18 cellular contexts compared by ENCODE assay signal in genomic region chr1:1197551-1198422, GRCh38. TPM values are rescaled to one million over a fixed set of nuclear protein-coding genes. Genes with fewer than 3 reads are reported as not detected.
DNase-seq lines count a peak whose midpoint lies in the region; ATAC-seq, FAIRE-seq and TF ChIP-seq lines count a peak whose summit lies in the region.
"Had no signal": no experiment of that assay in that cellular context is flagged by ENCODE, and none has a peak within 500 bp of the region (broad histone marks: within the 10 kb centered on the region; RNA-seq: fewer than 3 reads in every experiment).

No MANE protein-coding gene starts in this region.

- no CpG with 5 or more reads among the region's 48 CpGs for WGBS in right lobe of liver (ENCODE audit: insufficient coverage, low coverage, low lambda C conversion rate, missing lambda C conversion rate)
- 76% methylated on average over 10 of the region's 48 CpGs for WGBS in HepG2 (ENCODE audit: low lambda C conversion rate)
- 84% methylated on average over 38 of the region's 48 CpGs; no CpG with 5 or more reads in 1 of the 2 donors for WGBS in transverse colon (ENCODE audit: low coverage in 1 of 2), 2 donors

- DNase-seq in right lobe of liver (peak in 2 of 3 donors; percentile 16 to 51), HepG2 (ENCODE audit: low spot score) (no peak), epidermal melanocyte (ENCODE audit: insufficient read length, low spot score) (peak; percentile 2), transverse colon (peak; percentile 7), iPS-NIHi7 (ENCODE audit: extremely low spot score) (no peak), ureter (ENCODE audit: low spot score) (no peak)
- DNase-seq: DMS 273 treated with DMSO at 0.1 percent for 48 hours, erythroblast, HFFc6, midbrain, NCI-H1092, NCI-H2171, small intestine had no signal

- BruUV-seq in HepG2 (replicated peaks; lab: Mats Ljungman, UMichigan): no TSS peak

- TF ChIP-seq RAD21 in HepG2 (CRISPR knock-in tag; IDR thresholded peaks at IDR 0.05): no peak

- H3K4me3 ChIP-seq in right lobe of liver (no peak overlapping the region), HepG2 (replicated peaks in 1 of 3; ENCODE audit: insufficient read depth in 1 of 3, low read depth in 2 of 3, low read length in 3 of 3) (no peak overlapping the region), transverse colon (no peak overlapping the region)
- H3K4me3 ChIP-seq: coronary artery, ovary had no signal

- in situ Hi-C loops in HepG2 (cut with HindIII; ENCODE audit: extremely low pct_ligation_motif_present, low pct_unique_long_range_greater_than_20kb): no loop called here
- in situ Hi-C loops in transverse colon (cut with MboI; ENCODE audit: low pct_ligation_motif_present in 1 of 4, low pct_unique_long_range_greater_than_20kb in 1 of 4, low sequenced_read_pairs in 3 of 4): no loop called here

- TF ChIP-seq POLR2A in right lobe of liver (IDR thresholded peaks at IDR 0.05): no peak
- TF ChIP-seq POLR2A in HepG2 (IDR thresholded peaks at IDR 0.05; ENCODE audit: insufficient read depth in 1 of 2, low read depth in 2 of 2, low read length in 2 of 2): no peak
- no peak for TF ChIP-seq POLR2A in transverse colon (IDR thresholded peaks at IDR 0.05)

- FAIRE-seq in HepG2 (lab: Jason Lieb, UNC): no peak
- FAIRE-seq: astrocyte, RCC 7860, small intestine had no signal

- H3K36me3 ChIP-seq in right lobe of liver: no peaks in the 10 kb centered on the region
- H3K36me3 ChIP-seq in HepG2 (replicated peaks in 1 of 2; ENCODE audit: control insufficient read depth in 1 of 2, insufficient read depth in 2 of 2, low read length in 2 of 2): no peaks in the 10 kb centered on the region
- H3K36me3 ChIP-seq in transverse colon: no peaks in the 10 kb centered on the region
- H3K36me3 ChIP-seq: ovary had no signal

- H3K27me3 ChIP-seq in right lobe of liver (no peaks in the 10 kb centered on the region), HepG2 (ENCODE audit: control insufficient read depth in 1 of 2, insufficient read depth in 2 of 2, low read length in 2 of 2) (peaks cover 16 to 34% of the 10 kb centered on the region in 2 experiments; a peak in 4 of 5 replicates), transverse colon (peaks cover 34% of the 10 kb centered on the region)
- H3K27me3 ChIP-seq: ovary had no signal

- H3K4me2 ChIP-seq in HepG2 (ENCODE audit: low read depth, low read length): no peak overlapping the region

- no peaks in the 10 kb centered on the region for H4K20me1 ChIP-seq in HepG2 (ENCODE audit: insufficient read depth, low read length)

- CTCF ChIA-PET in HepG2 (lab: Yijun Ruan, JAX; ENCODE audit: low intra/inter-chr PET ratio, low total read pairs): no interaction called here

- H3K4me1 ChIP-seq in right lobe of liver (peaks cover 0 to 3% (median 0%) of the 10 kb centered on the region in 4 donors), HepG2 (ENCODE audit: insufficient read depth, low read length) (peaks cover 22% of the 10 kb centered on the region), transverse colon (peaks cover 2 to 10% (median 9%) of the 10 kb centered on the region in 4 donors)

- no peak overlapping the region for H2AFZ ChIP-seq in HepG2 (ENCODE audit: low read length)

- intact Hi-C loops in right lobe of liver (cut with DNase I): no loop called here
- intact Hi-C loops in HepG2 (cut with micrococcal nuclease; ENCODE audit: unreplicated experiment): no loop called here
- intact Hi-C loops in transverse colon (cut with DNase I; ENCODE audit: low total_unique reads): no loop called here

- POLR2A ChIA-PET in HepG2 (lab: Yijun Ruan, JAX): no interaction called here

- TF ChIP-seq CTCF in right lobe of liver (IDR thresholded peaks at IDR 0.05): no peak
- TF ChIP-seq CTCF in HepG2 (CRISPR knock-in tag; IDR thresholded peaks at IDR 0.05): no peak
- no peak for TF ChIP-seq CTCF in transverse colon (IDR thresholded peaks at IDR 0.05)

- TF ChIP-seq EP300 in HepG2 (IDR thresholded peaks at IDR 0.05; ENCODE audit: low read depth in 2 of 2, low read length in 2 of 2): no peak
- TF ChIP-seq EP300 in HepG2 (CRISPR knock-in tag; IDR thresholded peaks at IDR 0.05; ENCODE audit: borderline replicate concordance): no peak
- TF ChIP-seq EP300 in transverse colon (IDR thresholded peaks at IDR 0.05; ENCODE audit: low read depth): no peak

- H3K9me3 ChIP-seq in right lobe of liver (no peaks in the 10 kb centered on the region), HepG2 (ENCODE audit: low read length) (peaks cover 11% of the 10 kb centered on the region), transverse colon (no peaks in the 10 kb centered on the region)

- no peak overlapping the region for H3K27ac ChIP-seq in right lobe of liver
- H3K27ac ChIP-seq in HepG2 (ENCODE audit: extremely low read length, insufficient read depth, low read length): no peak overlapping the region
- no peak overlapping the region for H3K27ac ChIP-seq in transverse colon
- H3K27ac ChIP-seq: coronary artery, ovary had no signal

- H3K79me2 ChIP-seq in HepG2 (ENCODE audit: insufficient read depth, low read length): no peaks in the 10 kb centered on the region

- no peak overlapping the region for H3K9ac ChIP-seq in HepG2 (ENCODE audit: insufficient read depth, low read depth, low read length)

- ATAC-seq in right lobe of liver: peak in 1 of 4 donors; percentile 4
- no peak for ATAC-seq in HepG2

RNA-seq across cellular contexts. Expression of gene TNFRSF18, which starts 8.6 kb away (rescaled TPM):
- total RNA-seq in right lobe of liver (under 1 TPM in 2 of 6 experiments, not detected in 4; 0.24 to 0.27 TPM), HepG2 (2016; rRNA removed; fragmentation: Illumina TruSeq; extraction: Trizol) (not detected in 2 replicates), transverse colon (1 to 10 TPM in 2 of 4 donors, not detected in 2; 3.3 to 7.9 TPM), ureter (3.3 TPM)
- total RNA-seq in HepG2 (2016; cell fraction: cytosol; rRNA removed; fragmentation: Illumina TruSeq; extraction: Trizol; ENCODE audit: low read depth): not detected in 2 replicates
- not detected in 2 replicates for total RNA-seq in HepG2 (2016; cell fraction: insoluble cytoplasmic fraction; rRNA removed; fragmentation: Illumina TruSeq; extraction: Trizol)
- not detected in 2 replicates for total RNA-seq in HepG2 (2016; cell fraction: membrane; rRNA removed; fragmentation: Illumina TruSeq; extraction: Trizol)
- total RNA-seq in HepG2 (2016; cell fraction: nucleus; rRNA removed; fragmentation: Illumina TruSeq; extraction: Trizol): not detected in 2 replicates
- polyA plus RNA-seq in HepG2 (2011; rRNA removed): not detected in 2 replicates
- polyA plus RNA-seq in HepG2 (2011; cell fraction: cytosol; rRNA removed): not detected in 2 replicates
- 0.19 TPM in 1 of 2 replicates, not detected in the other for polyA plus RNA-seq in HepG2 (2011; cell fraction: nucleus; rRNA removed)
- not detected in 2 replicates for polyA plus RNA-seq in HepG2 (2012)
- not detected in 2 replicates for polyA plus RNA-seq in HepG2 (2016; cell fraction: cytosol; fragmentation: Illumina TruSeq; extraction: Trizol; ENCODE audit: low read depth)
- not detected in 2 replicates for polyA plus RNA-seq in HepG2 (2016; cell fraction: insoluble cytoplasmic fraction; fragmentation: Illumina TruSeq; extraction: Trizol; ENCODE audit: low read depth)
- polyA plus RNA-seq in HepG2 (2016; cell fraction: membrane; fragmentation: Illumina TruSeq; extraction: Trizol; ENCODE audit: low read depth): not detected in 2 replicates
- polyA plus RNA-seq in HepG2 (2016; cell fraction: nucleus; fragmentation: Illumina TruSeq; extraction: Trizol; ENCODE audit: insufficient read depth, low read depth): not detected in 2 replicates
- not detected in 2 replicates for polyA minus RNA-seq in HepG2 (2011; rRNA and poly(A)+ RNA removed; ENCODE audit: low replicate concordance)
- polyA minus RNA-seq in HepG2 (2011; cell fraction: cytosol; rRNA and poly(A)+ RNA removed): not detected in 2 replicates
- not detected in 2 replicates for polyA minus RNA-seq in HepG2 (2011; cell fraction: nucleus; rRNA and poly(A)+ RNA removed)
- total RNA-seq: HFFc6 had no signal

RNA-seq across cellular contexts. Expression of gene TNFRSF4, which starts 16.2 kb away (rescaled TPM):
- under 1 TPM in 4 of 6 experiments, not detected in 2; 0.20 to 0.99 (median 0.28) TPM for total RNA-seq in right lobe of liver
- total RNA-seq in HepG2 (2016; rRNA removed; fragmentation: Illumina TruSeq; extraction: Trizol): not detected in 2 replicates
- not detected in 2 replicates for total RNA-seq in HepG2 (2016; cell fraction: cytosol; rRNA removed; fragmentation: Illumina TruSeq; extraction: Trizol; ENCODE audit: low read depth)
- not detected in 2 replicates for total RNA-seq in HepG2 (2016; cell fraction: insoluble cytoplasmic fraction; rRNA removed; fragmentation: Illumina TruSeq; extraction: Trizol)
- total RNA-seq in HepG2 (2016; cell fraction: membrane; rRNA removed; fragmentation: Illumina TruSeq; extraction: Trizol): not detected in 2 replicates
- not detected in 2 replicates for total RNA-seq in HepG2 (2016; cell fraction: nucleus; rRNA removed; fragmentation: Illumina TruSeq; extraction: Trizol)
- polyA plus RNA-seq in HepG2 (2011; rRNA removed): 0.21 TPM in 1 of 2 replicates, not detected in the other
- polyA plus RNA-seq in HepG2 (2011; cell fraction: cytosol; rRNA removed): 0.03 TPM in 1 of 2 replicates, not detected in the other
- polyA plus RNA-seq in HepG2 (2011; cell fraction: nucleus; rRNA removed): 0.18 and 0.28 TPM in 2 replicates
- polyA plus RNA-seq in HepG2 (2012): not detected in 2 replicates
- polyA plus RNA-seq in HepG2 (2016; cell fraction: cytosol; fragmentation: Illumina TruSeq; extraction: Trizol; ENCODE audit: low read depth): not detected in 2 replicates
- polyA plus RNA-seq in HepG2 (2016; cell fraction: insoluble cytoplasmic fraction; fragmentation: Illumina TruSeq; extraction: Trizol; ENCODE audit: low read depth): not detected in 2 replicates
- not detected in 2 replicates for polyA plus RNA-seq in HepG2 (2016; cell fraction: membrane; fragmentation: Illumina TruSeq; extraction: Trizol; ENCODE audit: low read depth)
- not detected in 2 replicates for polyA plus RNA-seq in HepG2 (2016; cell fraction: nucleus; fragmentation: Illumina TruSeq; extraction: Trizol; ENCODE audit: insufficient read depth, low read depth)
- polyA minus RNA-seq in HepG2 (2011; rRNA and poly(A)+ RNA removed; ENCODE audit: low replicate concordance): not detected in 2 replicates
- polyA minus RNA-seq in HepG2 (2011; cell fraction: cytosol; rRNA and poly(A)+ RNA removed): not detected in 2 replicates
- polyA minus RNA-seq in HepG2 (2011; cell fraction: nucleus; rRNA and poly(A)+ RNA removed): not detected in 2 replicates
- 1 to 10 TPM in 1 of 4 donors, under 1 TPM in 1, not detected in 2; 0.55 to 4.8 TPM for total RNA-seq in transverse colon
- 2.0 TPM for total RNA-seq in ureter

RNA-seq across cellular contexts. Expression of gene TTLL10, which starts 24.1 kb away (rescaled TPM):
- total RNA-seq in right lobe of liver (not detected), HepG2 (2016; rRNA removed; fragmentation: Illumina TruSeq; extraction: Trizol) (not detected in 2 replicates), transverse colon (under 1 TPM in 2 of 4 donors, not detected in 2; 0.40 to 0.48 TPM), ureter (2.3 TPM)
- total RNA-seq in HepG2 (2016; cell fraction: cytosol; rRNA removed; fragmentation: Illumina TruSeq; extraction: Trizol; ENCODE audit: low read depth): not detected in 2 replicates
- not detected in 2 replicates for total RNA-seq in HepG2 (2016; cell fraction: insoluble cytoplasmic fraction; rRNA removed; fragmentation: Illumina TruSeq; extraction: Trizol)
- total RNA-seq in HepG2 (2016; cell fraction: membrane; rRNA removed; fragmentation: Illumina TruSeq; extraction: Trizol): not detected in 2 replicates
- not detected in 2 replicates for total RNA-seq in HepG2 (2016; cell fraction: nucleus; rRNA removed; fragmentation: Illumina TruSeq; extraction: Trizol)
- polyA plus RNA-seq in HepG2 (2011; rRNA removed): not detected in 2 replicates
- polyA plus RNA-seq in HepG2 (2011; cell fraction: cytosol; rRNA removed): 0.06 and 0.08 TPM in 2 replicates
- 0.24 and 0.48 TPM in 2 replicates for polyA plus RNA-seq in HepG2 (2011; cell fraction: nucleus; rRNA removed)
- polyA plus RNA-seq in HepG2 (2012): 0.07 TPM in 1 of 2 replicates, not detected in the other
- not detected in 2 replicates for polyA plus RNA-seq in HepG2 (2016; cell fraction: cytosol; fragmentation: Illumina TruSeq; extraction: Trizol; ENCODE audit: low read depth)
- not detected in 2 replicates for polyA plus RNA-seq in HepG2 (2016; cell fraction: insoluble cytoplasmic fraction; fragmentation: Illumina TruSeq; extraction: Trizol; ENCODE audit: low read depth)
- polyA plus RNA-seq in HepG2 (2016; cell fraction: membrane; fragmentation: Illumina TruSeq; extraction: Trizol; ENCODE audit: low read depth): not detected in 2 replicates
- not detected in 2 replicates for polyA plus RNA-seq in HepG2 (2016; cell fraction: nucleus; fragmentation: Illumina TruSeq; extraction: Trizol; ENCODE audit: insufficient read depth, low read depth)
- 0.18 TPM in 1 of 2 replicates, not detected in the other for polyA minus RNA-seq in HepG2 (2011; rRNA and poly(A)+ RNA removed; ENCODE audit: low replicate concordance)
- not detected in 2 replicates for polyA minus RNA-seq in HepG2 (2011; cell fraction: cytosol; rRNA and poly(A)+ RNA removed)
- polyA minus RNA-seq in HepG2 (2011; cell fraction: nucleus; rRNA and poly(A)+ RNA removed): not detected in 2 replicates
- total RNA-seq: astrocyte, glomerular endothelial cell, HFFc6 had no signal
- polyA plus RNA-seq: ovary had no signal

RNA-seq across cellular contexts. Expression of gene SDF4, which starts 34.0 kb away (rescaled TPM):
- total RNA-seq in right lobe of liver: 100 to 1,000 TPM; 112 to 148 (median 142) TPM
- total RNA-seq in HepG2 (2016; rRNA removed; fragmentation: Illumina TruSeq; extraction: Trizol): 45.3 and 107 TPM in 2 replicates
- 39.1 and 57.0 TPM in 2 replicates for total RNA-seq in HepG2 (2016; cell fraction: cytosol; rRNA removed; fragmentation: Illumina TruSeq; extraction: Trizol; ENCODE audit: low read depth)
- total RNA-seq in HepG2 (2016; cell fraction: insoluble cytoplasmic fraction; rRNA removed; fragmentation: Illumina TruSeq; extraction: Trizol): 40.3 and 115 TPM in 2 replicates
- 58.4 and 92.5 TPM in 2 replicates for total RNA-seq in HepG2 (2016; cell fraction: membrane; rRNA removed; fragmentation: Illumina TruSeq; extraction: Trizol)
- total RNA-seq in HepG2 (2016; cell fraction: nucleus; rRNA removed; fragmentation: Illumina TruSeq; extraction: Trizol): 75.1 and 80.9 TPM in 2 replicates
- 80.8 and 99.6 TPM in 2 replicates for polyA plus RNA-seq in HepG2 (2011; rRNA removed)
- 96.4 and 116 TPM in 2 replicates for polyA plus RNA-seq in HepG2 (2011; cell fraction: cytosol; rRNA removed)
- polyA plus RNA-seq in HepG2 (2011; cell fraction: nucleus; rRNA removed): 152 and 158 TPM in 2 replicates
- 87.3 and 109 TPM in 2 replicates for polyA plus RNA-seq in HepG2 (2012)
- 40.0 and 62.7 TPM in 2 replicates for polyA plus RNA-seq in HepG2 (2016; cell fraction: cytosol; fragmentation: Illumina TruSeq; extraction: Trizol; ENCODE audit: low read depth)
- polyA plus RNA-seq in HepG2 (2016; cell fraction: insoluble cytoplasmic fraction; fragmentation: Illumina TruSeq; extraction: Trizol; ENCODE audit: low read depth): 61.8 and 64.5 TPM in 2 replicates
- 59.1 and 86.8 TPM in 2 replicates for polyA plus RNA-seq in HepG2 (2016; cell fraction: membrane; fragmentation: Illumina TruSeq; extraction: Trizol; ENCODE audit: low read depth)
- polyA plus RNA-seq in HepG2 (2016; cell fraction: nucleus; fragmentation: Illumina TruSeq; extraction: Trizol; ENCODE audit: insufficient read depth, low read depth): 181 and 198 TPM in 2 replicates
- 30.8 and 94.7 TPM in 2 replicates for polyA minus RNA-seq in HepG2 (2011; rRNA and poly(A)+ RNA removed; ENCODE audit: low replicate concordance)
- polyA minus RNA-seq in HepG2 (2011; cell fraction: cytosol; rRNA and poly(A)+ RNA removed): 43.9 and 48.3 TPM in 2 replicates
- 48.9 and 53.8 TPM in 2 replicates for polyA minus RNA-seq in HepG2 (2011; cell fraction: nucleus; rRNA and poly(A)+ RNA removed)
- 100 to 1,000 TPM; 153 to 267 (median 226) TPM for total RNA-seq in transverse colon
- 134 TPM for total RNA-seq in ureter

RNA-seq across cellular contexts. Expression of gene B3GALT6, which starts 34.2 kb away (rescaled TPM):
- total RNA-seq in right lobe of liver (10 to 100 TPM in 2 of 6 experiments, 1 to 10 TPM in 4; 6.3 to 14.3 (median 7.8) TPM), HepG2 (2016; rRNA removed; fragmentation: Illumina TruSeq; extraction: Trizol) (9.2 and 14.2 TPM in 2 replicates), transverse colon (10 to 100 TPM in 3 of 4 donors, 1 to 10 TPM in 1; 8.5 to 24.9 (median 12.2) TPM), ureter (14.8 TPM)
- 6.4 and 7.6 TPM in 2 replicates for total RNA-seq in HepG2 (2016; cell fraction: cytosol; rRNA removed; fragmentation: Illumina TruSeq; extraction: Trizol; ENCODE audit: low read depth)
- 8.3 and 13.0 TPM in 2 replicates for total RNA-seq in HepG2 (2016; cell fraction: insoluble cytoplasmic fraction; rRNA removed; fragmentation: Illumina TruSeq; extraction: Trizol)
- 13.3 and 15.5 TPM in 2 replicates for total RNA-seq in HepG2 (2016; cell fraction: membrane; rRNA removed; fragmentation: Illumina TruSeq; extraction: Trizol)
- 9.0 and 10.2 TPM in 2 replicates for total RNA-seq in HepG2 (2016; cell fraction: nucleus; rRNA removed; fragmentation: Illumina TruSeq; extraction: Trizol)
- polyA plus RNA-seq in HepG2 (2011; rRNA removed): 3.9 and 5.8 TPM in 2 replicates
- 6.9 and 8.0 TPM in 2 replicates for polyA plus RNA-seq in HepG2 (2011; cell fraction: cytosol; rRNA removed)
- polyA plus RNA-seq in HepG2 (2011; cell fraction: nucleus; rRNA removed): 5.4 and 5.5 TPM in 2 replicates
- polyA plus RNA-seq in HepG2 (2012): 8.3 and 10.4 TPM in 2 replicates
- 7.6 and 8.3 TPM in 2 replicates for polyA plus RNA-seq in HepG2 (2016; cell fraction: cytosol; fragmentation: Illumina TruSeq; extraction: Trizol; ENCODE audit: low read depth)
- 9.7 and 10.2 TPM in 2 replicates for polyA plus RNA-seq in HepG2 (2016; cell fraction: insoluble cytoplasmic fraction; fragmentation: Illumina TruSeq; extraction: Trizol; ENCODE audit: low read depth)
- 12.7 and 13.5 TPM in 2 replicates for polyA plus RNA-seq in HepG2 (2016; cell fraction: membrane; fragmentation: Illumina TruSeq; extraction: Trizol; ENCODE audit: low read depth)
- polyA plus RNA-seq in HepG2 (2016; cell fraction: nucleus; fragmentation: Illumina TruSeq; extraction: Trizol; ENCODE audit: insufficient read depth, low read depth): 13.7 and 17.1 TPM in 2 replicates
- polyA minus RNA-seq in HepG2 (2011; rRNA and poly(A)+ RNA removed; ENCODE audit: low replicate concordance): 7.2 and 12.5 TPM in 2 replicates
- polyA minus RNA-seq in HepG2 (2011; cell fraction: cytosol; rRNA and poly(A)+ RNA removed): 3.8 and 5.0 TPM in 2 replicates
- 7.8 and 8.1 TPM in 2 replicates for polyA minus RNA-seq in HepG2 (2011; cell fraction: nucleus; rRNA and poly(A)+ RNA removed)

Comparison
In these comparisons a context has a peak if more than half of its experiments do, and no peak if none do; other contexts are left out.
1. DNase-seq: peak in right lobe of liver (2 of 3), epidermal melanocyte (single experiment) and transverse colon (single experiment); none in HepG2 (single experiment), iPS-NIHi7 (single experiment) and ureter (single experiment).